ENCODE assay signal across 1 cellular context in genomic region chr2:74856004-74856578, GRCh38.
TF ChIP-seq lines count a peak whose summit lies in the region.

No MANE protein-coding gene starts in this region.

TF ChIP-seq in HepG2, 621 proteins besides CTCF, POLR2A, EP300 and RAD21 (continued from another document and continues in another):
- peak; percentile 72; the same call in 1 of the 2 replicates for TF ChIP-seq HNF1A (IDR thresholded peaks at IDR 0.05; ENCODE audit: low read depth)
- TF ChIP-seq HNF1A (CRISPR knock-in tag; IDR thresholded peaks at IDR 0.05; ENCODE audit: borderline replicate concordance): peak; percentile 59; the same call in 1 of the 2 replicates
- no peak for TF ChIP-seq ZNF850 (CRISPR knock-in tag; conservative IDR thresholded peaks at IDR 0.05)
- TF ChIP-seq ZBTB33 (CRISPR knock-in tag; IDR thresholded peaks at IDR 0.05): peak; percentile 70; the same call in 1 of the 2 replicates
- peak; percentile 40; the same call in 1 of the 2 replicates for TF ChIP-seq NCOR1 (IDR thresholded peaks at IDR 0.05; ENCODE audit: borderline replicate concordance, low read length)
- no peak for TF ChIP-seq ZNF749 (CRISPR knock-in tag; IDR thresholded peaks at IDR 0.05; ENCODE audit: borderline replicate concordance)
- TF ChIP-seq ZBTB7A (CRISPR knock-in tag; IDR thresholded peaks at IDR 0.05): 0 out of 2 replicates have a peak, but pooled peaks have one; percentile 49
- 0 out of 2 replicates have a peak, but pooled peaks have one; percentile 55 for TF ChIP-seq ZBTB4 (CRISPR knock-in tag; IDR thresholded peaks at IDR 0.05; ENCODE audit: borderline replicate concordance)
- TF ChIP-seq, protein P1, sequence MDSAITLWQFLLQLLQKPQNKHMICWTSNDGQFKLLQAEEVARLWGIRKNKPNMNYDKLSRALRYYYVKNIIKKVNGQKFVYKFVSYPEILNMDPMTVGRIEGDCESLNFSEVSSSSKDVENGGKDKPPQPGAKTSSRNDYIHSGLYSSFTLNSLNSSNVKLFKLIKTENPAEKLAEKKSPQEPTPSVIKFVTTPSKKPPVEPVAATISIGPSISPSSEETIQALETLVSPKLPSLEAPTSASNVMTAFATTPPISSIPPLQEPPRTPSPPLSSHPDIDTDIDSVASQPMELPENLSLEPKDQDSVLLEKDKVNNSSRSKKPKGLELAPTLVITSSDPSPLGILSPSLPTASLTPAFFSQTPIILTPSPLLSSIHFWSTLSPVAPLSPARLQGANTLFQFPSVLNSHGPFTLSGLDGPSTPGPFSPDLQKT (CRISPR knock-in tag; IDR thresholded peaks at IDR 0.05; ENCODE audit: borderline replicate concordance): no peak
- TF ChIP-seq ZFP36L1 (CRISPR knock-in tag; IDR thresholded peaks at IDR 0.05): no peak
- TF ChIP-seq HMG20A (CRISPR knock-in tag; IDR thresholded peaks at IDR 0.05; ENCODE audit: borderline replicate concordance): peak; percentile 95
- TF ChIP-seq, protein P2, sequence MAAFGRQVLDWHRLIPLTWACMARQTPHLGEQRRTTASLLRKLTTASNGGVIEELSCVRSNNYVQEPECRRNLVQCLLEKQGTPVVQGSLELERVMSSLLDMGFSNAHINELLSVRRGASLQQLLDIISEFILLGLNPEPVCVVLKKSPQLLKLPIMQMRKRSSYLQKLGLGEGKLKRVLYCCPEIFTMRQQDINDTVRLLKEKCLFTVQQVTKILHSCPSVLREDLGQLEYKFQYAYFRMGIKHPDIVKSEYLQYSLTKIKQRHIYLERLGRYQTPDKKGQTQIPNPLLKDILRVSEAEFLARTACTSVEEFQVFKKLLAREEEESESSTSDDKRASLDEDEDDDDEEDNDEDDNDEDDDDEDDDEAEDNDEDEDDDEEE (CRISPR knock-in tag; IDR thresholded peaks at IDR 0.05): peak; percentile 78
- peak; percentile 53; the same call in 1 of the 2 replicates for TF ChIP-seq ZNF709 (CRISPR knock-in tag; IDR thresholded peaks at IDR 0.05)
- TF ChIP-seq ZBTB37 (CRISPR knock-in tag; IDR thresholded peaks at IDR 0.05): no peak; the same call in 1 of the 2 replicates
- TF ChIP-seq ZNF3 (CRISPR knock-in tag; IDR thresholded peaks at IDR 0.05): peak; percentile 43; the same call in 1 of the 2 replicates
- TF ChIP-seq HMG20B (CRISPR knock-in tag; conservative IDR thresholded peaks at IDR 0.05): peak; percentile 98
- peak; percentile 92 for TF ChIP-seq ERF (CRISPR knock-in tag; IDR thresholded peaks at IDR 0.05)
- peak; percentile 71; the same call in 1 of the 2 replicates for TF ChIP-seq PRDM15 (CRISPR knock-in tag; IDR thresholded peaks at IDR 0.05)
- peak; percentile 14; the same call in 1 of the 2 replicates for TF ChIP-seq HNF4G (IDR thresholded peaks at IDR 0.05; ENCODE audit: borderline replicate concordance, low read depth, low read length)
- 0 out of 2 replicates have a peak, but pooled peaks have one; percentile 56 for TF ChIP-seq HNF4G (CRISPR knock-in tag; IDR thresholded peaks at IDR 0.05; ENCODE audit: borderline replicate concordance, low read depth)
- no peak for TF ChIP-seq ZNF543 (CRISPR knock-in tag; IDR thresholded peaks at IDR 0.05)
- peak; percentile 94; the same call in 1 of the 2 replicates for TF ChIP-seq NFKBIZ (CRISPR knock-in tag; IDR thresholded peaks at IDR 0.05)
- no peak; the same call in 1 of the 2 replicates for TF ChIP-seq AKNA (CRISPR knock-in tag; IDR thresholded peaks at IDR 0.05; ENCODE audit: borderline replicate concordance)
- no peak for TF ChIP-seq ZNF737 (CRISPR knock-in tag; IDR thresholded peaks at IDR 0.05; ENCODE audit: borderline replicate concordance)
- TF ChIP-seq, protein P3, sequence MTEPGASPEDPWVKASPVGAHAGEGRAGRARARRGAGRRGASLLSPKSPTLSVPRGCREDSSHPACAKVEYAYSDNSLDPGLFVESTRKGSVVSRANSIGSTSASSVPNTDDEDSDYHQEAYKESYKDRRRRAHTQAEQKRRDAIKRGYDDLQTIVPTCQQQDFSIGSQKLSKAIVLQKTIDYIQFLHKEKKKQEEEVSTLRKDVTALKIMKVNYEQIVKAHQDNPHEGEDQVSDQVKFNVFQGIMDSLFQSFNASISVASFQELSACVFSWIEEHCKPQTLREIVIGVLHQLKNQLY (CRISPR knock-in tag; IDR thresholded peaks at IDR 0.05): peak; percentile 78
- TF ChIP-seq ZNF781 (CRISPR knock-in tag; IDR thresholded peaks at IDR 0.05; ENCODE audit: borderline replicate concordance, not compliant biosample characterization): peak; percentile 88
- TF ChIP-seq FOXK2 (IDR thresholded peaks at IDR 0.05): peak; percentile 53; the same call in 1 of the 2 replicates
- TF ChIP-seq SOX13 (IDR thresholded peaks at IDR 0.05): peak; percentile 56
- peak in 1 of 2 experiments; percentile 96; a peak in 2 of 4 replicates for TF ChIP-seq SOX13 (CRISPR knock-in tag; conservative IDR thresholded peaks at IDR 0.05 in 1 of 2, IDR thresholded peaks at IDR 0.05 in 1 of 2)
- peak; percentile 51; the same call in 1 of the 2 replicates for TF ChIP-seq KDM6A (CRISPR knock-in tag; IDR thresholded peaks at IDR 0.05; ENCODE audit: low read depth)
- TF ChIP-seq SIX4 (CRISPR knock-in tag; IDR thresholded peaks at IDR 0.05): 0 out of 2 replicates have a peak, but pooled peaks have one; percentile 31
